In genomic region chr4:181528570-181529184, GRCh38 we compare ENCODE assay signal across 8 cellular contexts.
DNase-seq lines count a peak whose midpoint lies in the region; ATAC-seq and TF ChIP-seq lines count a peak whose summit lies in the region.

No MANE protein-coding gene starts in this region.

- peak; percentile 88 for TF ChIP-seq CTCF in nephron progenitor cell (IDR thresholded peaks at IDR 0.05)

- peak; percentile 25 to 26 for DNase-seq in activated T-cell treated with anti-CD3 and anti-CD28 coated beads, Interleukin-2, amount 50 U/mL, for 48 hours
- no peak for DNase-seq in activated T-cell treated with anti-CD3 and anti-CD28 coated beads for 4 hours
- DNase-seq in LoVo (ENCODE audit: low spot score) = peak; percentile 63
- DNase-seq in SK-N-DZ (ENCODE audit: low spot score) = peak; percentile 76
- DNase-seq in nephron progenitor cell = peak; percentile 83
- DNase-seq in NK-92 treated with Interleukin-12 subunit alpha and Interleukin-12 subunit beta, amount 100 ng/mL, for 24 hours (lab: John Stamatoyannopoulos, UW) = no peak

- peaks cover 53% of the 10 kb centered on the region for H3K4me1 Mint-ChIP-seq in nephron progenitor cell

- H3K9me3 Mint-ChIP-seq in nephron progenitor cell = no peaks in the 10 kb centered on the region

- H3K27me3 Mint-ChIP-seq in nephron progenitor cell (ENCODE audit: low read depth, poor library complexity) = peaks cover under 1% of the 10 kb centered on the region

- no peaks in the 10 kb centered on the region for H3K36me3 Mint-ChIP-seq in nephron progenitor cell (ENCODE audit: low read depth)

- H3K27ac Mint-ChIP-seq in nephron progenitor cell = no peak overlapping the region

- ATAC-seq in GM21723 (IDR thresholded peaks at IDR 0.05; ENCODE audit: unreplicated experiment) = peak; percentile 68
- ATAC-seq in esophagus mucosa = peak; percentile 79

- no peak overlapping the region for H3K4me3 Mint-ChIP-seq in nephron progenitor cell

Comparison
In these comparisons a context has a peak if more than half of its experiments do, and no peak if none do; other contexts are left out.
1. DNase-seq: peak in activated T-cell treated with anti-CD3 and anti-CD28 coated beads, Interleukin-2, amount 50 U/mL, for 48 hours (2 of 2), LoVo (single experiment), SK-N-DZ (single experiment) and nephron progenitor cell (single experiment); none in activated T-cell treated with anti-CD3 and anti-CD28 coated beads for 4 hours (single experiment) and NK-92 treated with Interleukin-12 subunit alpha and Interleukin-12 subunit beta, amount 100 ng/mL, for 24 hours (single experiment).